Comparison of ENCODE assay signal across 8 cellular contexts in genomic region chrX:49269010-49269767, GRCh38. TPM values are rescaled to one million over a fixed set of nuclear protein-coding genes. Genes with fewer than 3 reads are reported as not detected.
DNase-seq lines count a peak whose midpoint lies in the region; ATAC-seq and TF ChIP-seq lines count a peak whose summit lies in the region.

No MANE protein-coding gene starts in this region.

- H3K36me3 Mint-ChIP-seq in CD14-positive monocyte: no peaks in the 10 kb centered on the region

- peaks cover 0 to 11% (median 2%) of the 10 kb centered on the region in 7 donors for H3K9me3 Mint-ChIP-seq in CD14-positive monocyte

- peaks cover 29% of the 10 kb centered on the region for H3K4me1 Mint-ChIP-seq in CD14-positive monocyte

- peak overlapping the region; percentile 85 to 99 for H3K4me3 Mint-ChIP-seq in CD14-positive monocyte

- intact Hi-C loops in CD14-positive monocyte (cut with micrococcal nuclease): no loop called here

- peak overlapping the region; percentile 99 to 100 (median 100) for H3K27ac Mint-ChIP-seq in CD14-positive monocyte

- H3K27me3 Mint-ChIP-seq in CD14-positive monocyte (ENCODE audit: low read depth in 3 of 3): peaks cover 0 to 8% (median 0%) of the 10 kb centered on the region in 3 donors

- DNase-seq in CD14-positive monocyte (ENCODE audit: low spot score) (peak; percentile 96), NCI-H748 (lab: John Stamatoyannopoulos, UW; ENCODE audit: unreplicated experiment) (peak; percentile 99), dedifferentiated amniotic fluid mesenchymal stem cell (ENCODE audit: extremely low spot score) (peak; percentile 96), left lobe of liver (ENCODE audit: low spot score) (peak; percentile 96)
- peak; percentile 78 to 92 for DNase-seq in activated CD4-positive, alpha-beta T cell treated with anti-CD3 and anti-CD28 coated beads, Interleukin-2, amount 50 U/mL, for 24 hours (ENCODE audit: low read depth in 1 of 2, low spot score in 1 of 2)
- DNase-seq in stimulated activated CD4-positive, alpha-beta T cell treated with anti-CD3 and anti-CD28 coated beads, Interleukin-2, amount 100 ng/mL, for 24 hours: peak; percentile 92 to 96

- no peak for TF ChIP-seq CTCF in CD14-positive monocyte (IDR thresholded peaks at IDR 0.05)

- peak; percentile 90 for ATAC-seq in GM19395 (IDR thresholded peaks at IDR 0.05; ENCODE audit: unreplicated experiment)
- peak; percentile 69 for ATAC-seq in HG03558 (IDR thresholded peaks at IDR 0.05; ENCODE audit: extremely low read depth, unreplicated experiment)
- ATAC-seq in left lobe of liver: peak; percentile 90

RNA-seq across cellular contexts. Expression of gene PPP1R3F, which starts 0.4 kb away (rescaled TPM):
- 1 to 10 TPM in 1 of 2 donors, under 1 TPM in 1; 0.47 to 1.6 TPM for polyA plus RNA-seq in CD14-positive monocyte
- 4.2 TPM for total RNA-seq in left lobe of liver

RNA-seq across cellular contexts. Expression of gene FOXP3, which starts 4.7 kb away (rescaled TPM):
- under 1 TPM in 1 of 2 donors, not detected in 1; 0.10 TPM for polyA plus RNA-seq in CD14-positive monocyte
- 0.65 TPM for total RNA-seq in left lobe of liver

RNA-seq across cellular contexts. Expression of gene CCDC22, which starts 33.9 kb away (rescaled TPM):
- 10 to 100 TPM; 36.2 to 36.3 TPM for polyA plus RNA-seq in CD14-positive monocyte
- total RNA-seq in left lobe of liver: 9.5 TPM

RNA-seq across cellular contexts. Expression of gene GAGE10, which starts 34.3 kb away (rescaled TPM):
- polyA plus RNA-seq in CD14-positive monocyte: not detected
- total RNA-seq in left lobe of liver: not detected

RNA-seq across cellular contexts. Expression of gene CACNA1F, which starts 36.0 kb away (rescaled TPM):
- polyA plus RNA-seq in CD14-positive monocyte: not detected
- not detected for total RNA-seq in left lobe of liver

Comparison
In these comparisons a context has a peak if more than half of its experiments do, and no peak if none do; other contexts are left out.
1. Peak in every context shown above with its lines: DNase-seq and ATAC-seq.